ENCODE assay signal across 27 cellular contexts in the genomic region with DNA sequence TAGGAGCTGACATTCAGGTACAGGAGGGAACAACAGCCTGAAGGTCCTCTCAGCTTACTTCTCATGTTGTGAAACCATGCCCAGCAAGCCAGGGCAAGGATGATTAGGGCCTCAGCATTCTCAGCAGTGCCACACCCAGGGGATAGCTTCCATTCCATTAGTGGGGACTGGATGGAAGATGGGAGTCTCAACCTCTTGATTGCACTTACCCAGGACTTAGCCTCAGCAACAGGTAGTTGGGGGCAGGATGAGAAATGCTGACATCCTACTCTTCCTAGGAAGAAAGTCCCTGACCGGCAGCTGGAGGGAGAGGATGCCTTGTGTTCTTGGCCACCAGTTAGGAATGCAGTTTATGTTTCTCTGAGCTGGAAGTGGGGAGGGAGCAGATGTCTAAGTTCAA. TPM values are rescaled to one million over a fixed set of nuclear protein-coding genes. Genes with fewer than 3 reads are reported as not detected.
DNase-seq lines count a peak whose midpoint lies in the region; ATAC-seq, FAIRE-seq and TF ChIP-seq lines count a peak whose summit lies in the region.
"Had no signal": no experiment of that assay in that cellular context is flagged by ENCODE, and none has a peak within 500 bp of the region (broad histone marks: within the 10 kb centered on the region; RNA-seq: fewer than 3 reads in every experiment).

No MANE protein-coding gene starts in this region.

- no peaks in the 10 kb centered on the region for H3K27me3 ChIP-seq in bronchial epithelial cell (ENCODE audit: control insufficient read depth, insufficient read depth, low read length)
- H3K27me3 ChIP-seq: body of pancreas, sigmoid colon, transverse colon had no signal

- FAIRE-seq in bronchial epithelial cell (lab: Jason Lieb, UNC): no peak
- FAIRE-seq: A204.1, frontal cortex, GM12892 had no signal

- TF ChIP-seq CTCF in bronchial epithelial cell (IDR thresholded peaks at IDR 0.05; ENCODE audit: insufficient read depth, low read length, severe bottlenecking): no peak

- ATAC-seq in GM21423 (IDR thresholded peaks at IDR 0.05; ENCODE audit: unreplicated experiment): no peak
- ATAC-seq: body of pancreas had no signal

- DNase-seq in AG08396 (ENCODE audit: low spot score): peak; percentile 22
- peak; percentile 40 for DNase-seq in HCEC 1CT
- DNase-seq in bronchial epithelial cell (ENCODE audit: low read depth): peak; percentile 65
- peak; percentile 20 for DNase-seq in myocyte (ENCODE audit: low read depth)
- no peak for DNase-seq in NCI-H82 treated with DMSO at 0.1 percent for 48 hours (lab: John Stamatoyannopoulos, UW; ENCODE audit: unreplicated experiment)
- no peak for DNase-seq in NCI-H187 (lab: John Stamatoyannopoulos, UW)
- no peak for DNase-seq in NCI-H1694 (lab: John Stamatoyannopoulos, UW)
- DNase-seq: activated CD8-positive, alpha-beta memory T cell treated with anti-CD3 and anti-CD28 coated beads for 24 hours; activated gamma-delta T cell; activated T-cell treated with anti-CD3 and anti-CD28 coated beads, Interleukin-2, amount 50 U/mL, for 1 hour; body of pancreas; COR-L47; DMS79 treated with DMSO at 0.1 percent for 48 hours; hippocampal formation; KG1; NCI-H2171 treated with DMSO at 0.1 percent for 48 hours; NCI-H526; posterior cingulate gyrus; sigmoid colon; transverse colon had no signal

- H3K4me3 ChIP-seq in bronchial epithelial cell (ENCODE audit: low read depth, low read length): no peak overlapping the region
- H3K4me3 ChIP-seq: BLaER1 treated with 17β-estradiol and CSF1 and Interleukin-3, amounts not matched to agents 10 nM and 100 nM; body of pancreas; sigmoid colon; SK-N-MC; transverse colon had no signal

- no peaks in the 10 kb centered on the region for H3K36me3 ChIP-seq in bronchial epithelial cell (ENCODE audit: control insufficient read depth, insufficient read depth, low read length)
- H3K36me3 ChIP-seq: BLaER1 treated with 17β-estradiol and CSF1 and Interleukin-3, amounts not matched to agents 10 nM and 100 nM; sigmoid colon; transverse colon had no signal

RNA-seq across cellular contexts. Expression of a gene that starts 8.8 kb away (rescaled TPM):
- total RNA-seq in bronchial epithelial cell: 94.8 and 129 TPM in 2 replicates
- total RNA-seq in myocyte: 211 TPM in 2 replicates
- 376 TPM for polyA plus RNA-seq in myocyte (2012)

RNA-seq across cellular contexts. Expression of a gene that starts 11.2 kb away (rescaled TPM):
- total RNA-seq in bronchial epithelial cell (46.6 and 66.6 TPM in 2 replicates), myocyte (158 and 197 TPM in 2 replicates)
- 120 TPM for polyA plus RNA-seq in myocyte (2012)

RNA-seq across cellular contexts. Expression of a gene that starts 37.5 kb away (rescaled TPM):
- 0.77 and 1.1 TPM in 2 replicates for total RNA-seq in bronchial epithelial cell
- total RNA-seq in myocyte: 54.0 and 66.3 TPM in 2 replicates
- polyA plus RNA-seq in myocyte (2012): 16.7 TPM
- total RNA-seq: HT1080 had no signal

RNA-seq across cellular contexts. Expression of a gene that starts 56.7 kb away (rescaled TPM):
- total RNA-seq in bronchial epithelial cell (46.6 and 79.8 TPM in 2 replicates), myocyte (6.5 and 11.7 TPM in 2 replicates)
- 2.7 TPM for polyA plus RNA-seq in myocyte (2012)

Comparison
In these comparisons a context has a peak if more than half of its experiments do, and no peak if none do; other contexts are left out.
1. DNase-seq: peak in AG08396 (single experiment), HCEC 1CT (single experiment), bronchial epithelial cell (single experiment) and myocyte (single experiment); none in NCI-H82 treated with DMSO at 0.1 percent for 48 hours (single experiment), NCI-H187 (0 of 2) and NCI-H1694 (single experiment).
2. RNA of a gene that starts 37.5 kb away (total RNA-seq): 54.0 to 66.3 TPM in myocyte; 0.77 to 1.1 TPM in bronchial epithelial cell; every median in the first group is over 10 times any median in the second.